Comparison of ENCODE assay signal across 20 cellular contexts in the genomic region with DNA sequence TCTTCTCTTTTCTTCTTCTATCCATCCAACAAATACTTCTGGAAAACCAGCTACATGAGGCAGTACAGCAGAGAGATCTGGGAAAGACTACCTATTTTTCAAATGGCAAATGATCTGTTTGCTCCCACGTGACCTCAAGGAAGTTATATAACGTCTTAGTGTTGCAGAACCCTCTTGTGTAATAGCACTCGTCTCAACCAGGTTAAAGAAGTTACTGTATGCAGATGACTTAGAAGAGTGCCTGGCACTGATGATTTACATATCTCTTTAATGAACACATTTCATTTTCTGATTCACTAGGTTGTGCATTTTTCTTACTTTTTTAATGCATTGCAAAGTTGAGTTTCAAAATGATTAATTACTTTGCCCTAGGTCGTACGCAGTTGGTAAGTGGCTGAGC.
"Had no signal": no experiment of that assay in that cellular context is flagged by ENCODE, and none has a peak within 500 bp of the region (broad histone marks: within the 10 kb centered on the region; RNA-seq: fewer than 3 reads in every experiment).

No MANE protein-coding gene starts in this region.

- H3K4me3 ChIP-seq: ascending aorta, cardiac muscle cell, heart left ventricle, ovary, sigmoid colon, suprapubic skin had no signal

- DNase-seq: activated CD4-positive, alpha-beta memory T cell treated with anti-CD3 and anti-CD28 coated beads for 36 hours; activated CD4-positive, alpha-beta T cell treated with anti-CD3 and anti-CD28 coated beads for 1 hour; activated naive CD4-positive, alpha-beta T cell; activated T-cell treated with anti-CD3 and anti-CD28 coated beads, Interleukin-2, amount 50 U/mL, for 4 hours; foreskin melanocyte; heart left ventricle; islet precursor cell; mesenchymal stem cell; nephron progenitor cell; ovary; sigmoid colon; stimulated activated CD4-positive, alpha-beta T cell treated with anti-CD3 and anti-CD28 coated beads, Interleukin-4, amount 100 ng/mL, for 1 hour; stimulated activated CD8-positive, alpha-beta memory T cell treated with anti-CD3 and anti-CD28 coated beads, Interleukin-4, amount 100 ng/mL, for 48 hours; stimulated activated naive CD8-positive, alpha-beta T cell treated with anti-CD3 and anti-CD28 coated beads, Interleukin-15, Interleukin-2, amounts not matched to agents 100 U/mL and 50 U/mL, for 24 hours; T-helper 9 cell had no signal

- H3K36me3 ChIP-seq: ascending aorta, cardiac muscle cell, heart left ventricle, ovary, sigmoid colon, suprapubic skin had no signal

- H3K27me3 Mint-ChIP-seq: activated CD4-positive, alpha-beta memory T cell treated with anti-CD3 and anti-CD28 coated beads for 36 hours had no signal

- H3K9me3 ChIP-seq: ascending aorta, ovary, sigmoid colon, suprapubic skin had no signal

- H3K27me3 ChIP-seq: ascending aorta, cardiac muscle cell, heart left ventricle, ovary, sigmoid colon, suprapubic skin had no signal

- H3K27ac Mint-ChIP-seq: activated CD4-positive, alpha-beta memory T cell treated with anti-CD3 and anti-CD28 coated beads for 36 hours; nephron progenitor cell; type B pancreatic cell had no signal

- H3K36me3 Mint-ChIP-seq: activated CD4-positive, alpha-beta memory T cell treated with anti-CD3 and anti-CD28 coated beads for 36 hours; type B pancreatic cell had no signal

- H3K9me3 Mint-ChIP-seq: activated CD4-positive, alpha-beta memory T cell treated with anti-CD3 and anti-CD28 coated beads for 36 hours; nephron progenitor cell; type B pancreatic cell had no signal

- H3K27ac ChIP-seq: ascending aorta, cardiac muscle cell, heart left ventricle, ovary, sigmoid colon, suprapubic skin had no signal

- H3K4me1 Mint-ChIP-seq: nephron progenitor cell had no signal

- ATAC-seq: activated T-cell treated with anti-CD3 and anti-CD28 coated beads, Interleukin-2, amount 50 U/mL, for 4 hours; heart left ventricle; left lobe of liver; stimulated activated naive CD8-positive, alpha-beta T cell treated with anti-CD3 and anti-CD28 coated beads, Interleukin-15, Interleukin-2, amounts not matched to agents 100 U/mL and 50 U/mL, for 24 hours had no signal

- H3K4me3 Mint-ChIP-seq: activated CD4-positive, alpha-beta memory T cell treated with anti-CD3 and anti-CD28 coated beads for 36 hours; activated T-cell treated with anti-CD3 and anti-CD28 coated beads, Interleukin-2, amount 50 U/mL, for 4 hours; nephron progenitor cell; type B pancreatic cell had no signal
